19 cellular contexts compared by ENCODE assay signal in the genomic region with DNA sequence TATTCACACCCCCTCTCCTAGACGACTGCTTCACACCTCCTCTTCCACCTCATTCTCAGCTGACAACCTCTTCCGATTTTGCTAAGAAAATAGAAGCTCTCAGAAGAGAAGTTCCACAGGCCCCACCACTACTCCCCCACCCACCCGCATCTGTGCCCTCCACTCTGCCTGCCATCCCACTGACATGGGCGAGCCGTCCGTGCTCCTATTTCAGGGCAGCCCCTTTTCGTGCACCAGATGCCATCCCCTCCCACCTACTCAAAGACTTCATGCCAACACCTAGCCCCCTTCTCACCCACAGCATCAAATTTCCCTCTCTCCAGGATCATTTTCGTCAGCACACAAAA. TPM values are rescaled to one million over a fixed set of nuclear protein-coding genes. Genes with fewer than 3 reads are reported as not detected.
A peak's percentile ranks its signal among the peaks of the same experiment; 100 is the strongest.
DNase-seq lines count a peak whose midpoint lies in the region; ATAC-seq, FAIRE-seq and TF ChIP-seq lines count a peak whose summit lies in the region.
"Had no signal": no experiment of that assay in that cellular context is flagged by ENCODE, and none has a peak within 500 bp of the region (broad histone marks: within the 10 kb centered on the region; RNA-seq: fewer than 3 reads in every experiment).

No MANE protein-coding gene starts in this region.

- intact Hi-C loops in cardiac septum (cut with DNase I) (no loop called here), left ventricle myocardium inferior (cut with micrococcal nuclease) (no loop called here), kidney (cut with DNase I) (no loop called here), lower lobe of right lung (cut with DNase I) (no loop called here)

- H3K27ac ChIP-seq in left ventricle myocardium inferior (replicated peaks) (no peak overlapping the region), kidney (ENCODE audit: low read depth in 2 of 2, low read length in 2 of 2) (no peak overlapping the region), suprapubic skin (no peak overlapping the region), lower lobe of right lung (no peak overlapping the region)
- H3K27ac ChIP-seq: BLaER1 treated with 17β-estradiol and CSF1 and Interleukin-3, amounts not matched to agents 10 nM and 100 nM had no signal

- 88% methylated on average over 8 of the region's 8 CpGs for WGBS in suprapubic skin

- ATAC-seq in lower lobe of right lung = no peak
- no peak for ATAC-seq in HG03342 (IDR thresholded peaks at IDR 0.05; ENCODE audit: unreplicated experiment)
- ATAC-seq: GM12878, HCT116 had no signal

- TF ChIP-seq POLR2A in suprapubic skin (IDR thresholded peaks at IDR 0.05) = no peak

- H3K36me3 ChIP-seq in left ventricle myocardium inferior (no peaks in the 10 kb centered on the region), kidney (ENCODE audit: control insufficient read depth in 1 of 2, insufficient read depth in 2 of 2, low read length in 2 of 2) (no peaks in the 10 kb centered on the region), suprapubic skin (no peaks in the 10 kb centered on the region), lower lobe of right lung (no peaks in the 10 kb centered on the region)
- H3K36me3 ChIP-seq: BLaER1 treated with 17β-estradiol and CSF1 and Interleukin-3, amounts not matched to agents 10 nM and 100 nM had no signal

- no peak overlapping the region for H3K9ac ChIP-seq in kidney (ENCODE audit: low read length in 2 of 2)
- H3K9ac ChIP-seq: BLaER1 treated with 17β-estradiol and CSF1 and Interleukin-3, amounts not matched to agents 10 nM and 100 nM had no signal

- DNase-seq in cardiac septum (ENCODE audit: low spot score) (peak; percentile 44), left ventricle myocardium inferior (no peak), kidney (peak; percentile 32), suprapubic skin (ENCODE audit: low spot score in 2 of 2) (peak; percentile 46 to 53), lower lobe of right lung (no peak)
- DNase-seq: CD4-positive, CD25-positive, alpha-beta regulatory T cell; CD8-positive, alpha-beta memory T cell; COR-L47; DMS 273 treated with DMSO at 0.1 percent for 48 hours; DMS53; DND-41; EL; GOT3; H7; HFFc6 had no signal

- H3K4me1 ChIP-seq in left ventricle myocardium inferior = no peaks in the 10 kb centered on the region
- no peaks in the 10 kb centered on the region for H3K4me1 ChIP-seq in kidney (ENCODE audit: control insufficient read depth in 1 of 2, insufficient read depth in 1 of 2, low read depth in 1 of 2, low read length in 2 of 2)
- no peaks in the 10 kb centered on the region for H3K4me1 ChIP-seq in suprapubic skin
- no peaks in the 10 kb centered on the region for H3K4me1 ChIP-seq in lower lobe of right lung

- TF ChIP-seq EP300 in suprapubic skin (IDR thresholded peaks at IDR 0.05) = no peak

- no peak for TF ChIP-seq CTCF in left ventricle myocardium inferior (IDR thresholded peaks at IDR 0.05; ENCODE audit: borderline replicate concordance)
- TF ChIP-seq CTCF in kidney (IDR thresholded peaks at IDR 0.05; ENCODE audit: borderline replicate concordance, extremely low read depth, insufficient read depth) = no peak
- TF ChIP-seq CTCF in suprapubic skin (IDR thresholded peaks at IDR 0.05) = no peak
- no peak for TF ChIP-seq CTCF in lower lobe of right lung (IDR thresholded peaks at IDR 0.05)

- H3K4me3 ChIP-seq in left ventricle myocardium inferior (no peak overlapping the region), kidney (ENCODE audit: low read length in 2 of 2) (no peak overlapping the region), suprapubic skin (no peak overlapping the region), lower lobe of right lung (no peak overlapping the region)
- H3K4me3 ChIP-seq: BLaER1 treated with 17β-estradiol and CSF1 and Interleukin-3, amounts not matched to agents 10 nM and 100 nM; GM12878 had no signal

- H3K9me3 ChIP-seq in left ventricle myocardium inferior (replicated peaks) = peaks cover under 1% of the 10 kb centered on the region
- no peaks in the 10 kb centered on the region for H3K9me3 ChIP-seq in kidney (ENCODE audit: control insufficient read depth in 1 of 2, low read length in 2 of 2)
- no peaks in the 10 kb centered on the region for H3K9me3 ChIP-seq in suprapubic skin
- no peaks in the 10 kb centered on the region for H3K9me3 ChIP-seq in lower lobe of right lung
- H3K9me3 ChIP-seq: BLaER1 treated with 17β-estradiol and CSF1 and Interleukin-3, amounts not matched to agents 10 nM and 100 nM had no signal

- no peak for FAIRE-seq in kidney (lab: Jason Lieb, UNC)
- FAIRE-seq: GM12878 had no signal

- H3K27me3 ChIP-seq in left ventricle myocardium inferior (ENCODE audit: low read depth) (no peaks in the 10 kb centered on the region), suprapubic skin (no peaks in the 10 kb centered on the region), lower lobe of right lung (ENCODE audit: low read depth) (no peaks in the 10 kb centered on the region)
- H3K27me3 ChIP-seq: BLaER1 treated with 17β-estradiol and CSF1 and Interleukin-3, amounts not matched to agents 10 nM and 100 nM had no signal

RNA-seq across cellular contexts. Expression of a gene that starts 34.6 kb away (rescaled TPM):
- total RNA-seq in cardiac septum = 25.7 TPM
- 26.3 TPM for total RNA-seq in left ventricle myocardium inferior
- 99.6 TPM for total RNA-seq in kidney
- 9.2 TPM for polyA plus RNA-seq in kidney (ENCODE audit: insufficient read depth, low read depth, low replicate concordance)
- total RNA-seq in suprapubic skin = 10 to 100 TPM; 31.4 to 62.1 (median 56.6) TPM
- total RNA-seq in lower lobe of right lung = 79.4 TPM

Comparison
In these comparisons a context has a peak if more than half of its experiments do, and no peak if none do; other contexts are left out.
1. DNase-seq: peak in cardiac septum (single experiment), kidney (single experiment) and suprapubic skin (2 of 2); none in left ventricle myocardium inferior (single experiment) and lower lobe of right lung (single experiment).